In genomic region chr1:235329139-235329808, GRCh38 we compare ENCODE assay signal across 8 cellular contexts. TPM values are rescaled to one million over a fixed set of nuclear protein-coding genes. Genes with fewer than 3 reads are reported as not detected.
DNase-seq lines count a peak whose midpoint lies in the region; ATAC-seq and TF ChIP-seq lines count a peak whose summit lies in the region.

No MANE protein-coding gene starts in this region.

- H4K20me1 ChIP-seq in SK-N-SH (ENCODE audit: insufficient read depth) = peaks cover 51% of the 10 kb centered on the region

- no peaks in the 10 kb centered on the region for H3K9me2 ChIP-seq in SK-N-SH

- POLR2A ChIA-PET in SK-N-SH (lab: Yijun Ruan, JAX) = interaction anchor here (1.0 to 1.8 kb wide), 3 partner anchors 10 to 86 kb away, joined by 3 to 6 read pairs (median 5); partner anchors contain the start of gene TBCE

- 1% methylated on average over 20 of the region's 20 CpGs for WGBS in SK-N-SH (ENCODE audit: low lambda C conversion rate)

- peak; percentile 36 for TF ChIP-seq RAD21 in SK-N-SH (IDR thresholded peaks at IDR 0.05; ENCODE audit: low read length)

- in situ Hi-C loops in ACHN (cut with HindIII; ENCODE audit: low pct_ligation_motif_present, low pct_unique_long_range_greater_than_20kb, low sequenced_read_pairs) (no loop called here), brain microvascular endothelial cell (cut with HindIII; ENCODE audit: low pct_ligation_motif_present, low sequenced_read_pairs) (no loop called here)

- H3K9me3 ChIP-seq in SK-N-SH (no peaks in the 10 kb centered on the region), left lung (no peaks in the 10 kb centered on the region)

- CTCF ChIA-PET in SK-N-SH (lab: Yijun Ruan, JAX) = interaction anchor here (1.0 to 5.9 kb wide), 5 partner anchors 38 to 111 kb away, joined by 3 to 34 read pairs (median 5); partner anchors contain the start of gene TBCE

- peak overlapping the region; percentile 96 to 99 for H3K27ac ChIP-seq in SK-N-SH (ENCODE audit: low read depth in 2 of 2, low read length in 1 of 2)
- H3K27ac ChIP-seq in brain microvascular endothelial cell = peak overlapping the region; percentile 96
- H3K27ac ChIP-seq in left lung = peak overlapping the region; percentile 93 to 97

- intact Hi-C loops in left lung (cut with DNase I) = no loop called here

- peak; percentile 29 for ATAC-seq in GM18502 (IDR thresholded peaks at IDR 0.05; ENCODE audit: poor library complexity, unreplicated experiment)
- ATAC-seq in HG03159 (IDR thresholded peaks at IDR 0.05; ENCODE audit: unreplicated experiment) = peak; percentile 29
- ATAC-seq in left lung = peak; percentile 3

- H3F3A ChIP-seq in SK-N-SH (replicated peaks; ENCODE audit: insufficient read depth) = peaks cover 19% of the 10 kb centered on the region

- peak overlapping the region; percentile 82 for H3K9ac ChIP-seq in SK-N-SH

- H3K36me3 ChIP-seq in SK-N-SH (replicated peaks in 1 of 2; ENCODE audit: control insufficient read depth in 1 of 2, insufficient read depth in 2 of 2, low read length in 1 of 2) (peaks cover 14 to 27% of the 10 kb centered on the region in 2 experiments), brain microvascular endothelial cell (replicated peaks) (no peaks in the 10 kb centered on the region), left lung (no peaks in the 10 kb centered on the region)

- no peak for TF ChIP-seq EP300 in SK-N-SH (IDR thresholded peaks at IDR 0.05; ENCODE audit: borderline replicate concordance in 1 of 2, low read depth in 1 of 2, low read length in 1 of 2)

- TF ChIP-seq CTCF in SK-N-SH (IDR thresholded peaks at IDR 0.05) (peak; percentile 26), brain microvascular endothelial cell (IDR thresholded peaks at IDR 0.05; ENCODE audit: low read depth, low read length, missing control alignments) (no peak), left lung (IDR thresholded peaks at IDR 0.05) (no peak)

- peaks cover 87% of the 10 kb centered on the region for H3K79me2 ChIP-seq in SK-N-SH (ENCODE audit: insufficient read depth)

- peaks cover 13 to 28% of the 10 kb centered on the region in 2 experiments; a peak in 3 of 4 replicates for H3K4me1 ChIP-seq in SK-N-SH (ENCODE audit: control insufficient read depth in 1 of 2, insufficient read depth in 2 of 2, low read depth in 1 of 2, low read length in 1 of 2)
- peaks cover 33 to 66% of the 10 kb centered on the region in 2 donors for H3K4me1 ChIP-seq in left lung

- H3K4me3 ChIP-seq in SK-N-SH (ENCODE audit: low read depth in 2 of 2, low read length in 1 of 2) (peak overlapping the region; percentile 75 to 86), brain microvascular endothelial cell (ENCODE audit: low read depth, low read length) (peak overlapping the region; percentile 84), left lung (peak overlapping the region; percentile 58 to 99)

- H2AFZ ChIP-seq in SK-N-SH (ENCODE audit: low read depth) = peak overlapping the region; percentile 24

- H3K27me3 ChIP-seq in SK-N-SH (ENCODE audit: insufficient read depth) (no peaks in the 10 kb centered on the region), brain microvascular endothelial cell (replicated peaks) (no peaks in the 10 kb centered on the region), left lung (no peaks in the 10 kb centered on the region)

- peak overlapping the region; percentile 85 for H3K4me2 ChIP-seq in SK-N-SH

- peak; percentile 71 for DNase-seq in ACHN
- peak; percentile 24 for DNase-seq in SK-N-SH
- peak; percentile 51 for DNase-seq in brain microvascular endothelial cell
- peak; percentile 35 to 51 for DNase-seq in left lung
- peak; percentile 33 for DNase-seq in stimulated activated CD8-positive, alpha-beta memory T cell treated with anti-CD3 and anti-CD28 coated beads, Interleukin-12 subunit alpha, Interleukin-12 subunit beta, amount 100 ng/mL, for 4 hours (ENCODE audit: low read depth)
- no peak for DNase-seq in T1000 (lab: John Stamatoyannopoulos, UW)

TF ChIP-seq in SK-N-SH, 30 proteins besides CTCF, POLR2A, EP300 and RAD21:
- TF ChIP-seq NFIC (IDR thresholded peaks at IDR 0.05; ENCODE audit: borderline replicate concordance) = no peak
- TF ChIP-seq RCOR1 (IDR thresholded peaks at IDR 0.05; ENCODE audit: low read length) = no peak

RNA-seq across cellular contexts. Expression of gene GGPS1, which starts 0.9 kb away (rescaled TPM):
- 15.7 and 18.5 TPM in 2 replicates for polyA plus RNA-seq in SK-N-SH (2012; rRNA removed)
- polyA plus RNA-seq in SK-N-SH (2012; cell fraction: cytosol; rRNA removed) = 25.2 and 28.2 TPM in 2 replicates
- 7.8 and 10.6 TPM in 2 replicates for polyA plus RNA-seq in SK-N-SH (2012; cell fraction: nucleus; rRNA removed)
- 10 to 100 TPM; 30.5 to 36.4 TPM for total RNA-seq in left lung

RNA-seq across cellular contexts. Expression of gene ARID4B, which starts 1.3 kb away (rescaled TPM):
- 4.4 and 5.6 TPM in 2 replicates for polyA plus RNA-seq in SK-N-SH (2012; rRNA removed)
- polyA plus RNA-seq in SK-N-SH (2012; cell fraction: cytosol; rRNA removed) = 6.0 and 6.9 TPM in 2 replicates
- 9.3 and 14.3 TPM in 2 replicates for polyA plus RNA-seq in SK-N-SH (2012; cell fraction: nucleus; rRNA removed)
- total RNA-seq in left lung = 10 to 100 TPM; 29.0 to 39.2 TPM

RNA-seq across cellular contexts. Expression of gene TBCE, which starts 38.0 kb away (rescaled TPM):
- 18.3 and 26.2 TPM in 2 replicates for polyA plus RNA-seq in SK-N-SH (2012; rRNA removed)
- polyA plus RNA-seq in SK-N-SH (2012; cell fraction: cytosol; rRNA removed) = 24.7 and 29.8 TPM in 2 replicates
- 24.9 and 42.8 TPM in 2 replicates for polyA plus RNA-seq in SK-N-SH (2012; cell fraction: nucleus; rRNA removed)
- 10 to 100 TPM; 19.6 to 26.8 TPM for total RNA-seq in left lung
